Comparison of ENCODE assay signal across 8 cellular contexts in genomic region chr17:59365383-59365981, GRCh38. TPM values are rescaled to one million over a fixed set of nuclear protein-coding genes. Genes with fewer than 3 reads are reported as not detected.
DNase-seq lines count a peak whose midpoint lies in the region; ATAC-seq and TF ChIP-seq lines count a peak whose summit lies in the region.

No MANE protein-coding gene starts in this region.

- peaks cover 93% of the 10 kb centered on the region for H3K4me1 Mint-ChIP-seq in stimulated activated naive CD8-positive, alpha-beta T cell treated with anti-CD3 and anti-CD28 coated beads, Interleukin-15, Interleukin-2, amounts not matched to agents 100 ng/mL and 50 ng/mL, for 24 hours (ENCODE audit: low read depth)
- peaks cover 73% of the 10 kb centered on the region for H3K4me1 Mint-ChIP-seq in stimulated activated memory B cell treated with anti-CD40 and anti-IgM and Interleukin-4, amounts not matched to agents 10 μg/mL and 1 μg/mL and 100 μg/mL, for 72 hours

- H3K27me3 ChIP-seq in iPS-15b (ENCODE audit: control insufficient read depth, insufficient read depth, low read length) (no peaks in the 10 kb centered on the region), foreskin keratinocyte (no peaks in the 10 kb centered on the region)

- H3K36me3 Mint-ChIP-seq in stimulated activated naive CD8-positive, alpha-beta T cell treated with anti-CD3 and anti-CD28 coated beads, Interleukin-15, Interleukin-2, amounts not matched to agents 100 ng/mL and 50 ng/mL, for 24 hours (ENCODE audit: low read depth) = no peaks in the 10 kb centered on the region
- peaks cover 7% of the 10 kb centered on the region for H3K36me3 Mint-ChIP-seq in stimulated activated memory B cell treated with anti-CD40 and anti-IgM and Interleukin-4, amounts not matched to agents 10 μg/mL and 1 μg/mL and 100 μg/mL, for 72 hours

- H3K4me3 Mint-ChIP-seq in stimulated activated naive CD8-positive, alpha-beta T cell treated with anti-CD3 and anti-CD28 coated beads, Interleukin-15, Interleukin-2, amounts not matched to agents 100 ng/mL and 50 ng/mL, for 24 hours = peak overlapping the region; percentile 37
- H3K4me3 Mint-ChIP-seq in stimulated activated memory B cell treated with anti-CD40 and anti-IgM and Interleukin-4, amounts not matched to agents 10 μg/mL and 1 μg/mL and 100 μg/mL, for 72 hours = no peak overlapping the region

- DNase-seq in stimulated activated naive CD8-positive, alpha-beta T cell treated with anti-CD3 and anti-CD28 coated beads, Interleukin-15, Interleukin-2, amounts not matched to agents 100 U/mL and 50 U/mL, for 24 hours = no peak
- DNase-seq in activated CD8-positive, alpha-beta memory T cell treated with anti-CD3 and anti-CD28 coated beads, Interleukin-2, amount 50 U/mL, for 4 hours = peak; percentile 26
- no peak for DNase-seq in foreskin keratinocyte

- no peaks in the 10 kb centered on the region for H3K27me3 Mint-ChIP-seq in stimulated activated naive CD8-positive, alpha-beta T cell treated with anti-CD3 and anti-CD28 coated beads, Interleukin-15, Interleukin-2, amounts not matched to agents 100 ng/mL and 50 ng/mL, for 24 hours
- H3K27me3 Mint-ChIP-seq in stimulated activated memory B cell treated with anti-CD40 and anti-IgM and Interleukin-4, amounts not matched to agents 10 μg/mL and 1 μg/mL and 100 μg/mL, for 72 hours = no peaks in the 10 kb centered on the region

- no peak for ATAC-seq in stimulated activated naive CD8-positive, alpha-beta T cell treated with anti-CD3 and anti-CD28 coated beads, Interleukin-15, Interleukin-2, amounts not matched to agents 100 U/mL and 50 U/mL, for 24 hours
- ATAC-seq in stimulated activated memory B cell treated with anti-CD40 and anti-IgM and Interleukin-4, amounts not matched to agents 10 μg/mL and 1 μg/mL and 100 μg/mL, for 72 hours = no peak
- no peak for ATAC-seq in foreskin keratinocyte
- ATAC-seq in GM18861 (IDR thresholded peaks at IDR 0.05; ENCODE audit: unreplicated experiment) = no peak
- ATAC-seq in GM21390 (IDR thresholded peaks at IDR 0.05; ENCODE audit: unreplicated experiment) = no peak

- H3K4me1 ChIP-seq in iPS-15b (ENCODE audit: control insufficient read depth, insufficient read depth, low read length) (peaks cover 26% of the 10 kb centered on the region), foreskin keratinocyte (peaks cover 5% of the 10 kb centered on the region)

- H3K27ac Mint-ChIP-seq in stimulated activated naive CD8-positive, alpha-beta T cell treated with anti-CD3 and anti-CD28 coated beads, Interleukin-15, Interleukin-2, amounts not matched to agents 100 ng/mL and 50 ng/mL, for 24 hours = peak overlapping the region; percentile 52
- peak overlapping the region; percentile 84 for H3K27ac Mint-ChIP-seq in stimulated activated memory B cell treated with anti-CD40 and anti-IgM and Interleukin-4, amounts not matched to agents 10 μg/mL and 1 μg/mL and 100 μg/mL, for 72 hours

- H3K9me3 ChIP-seq in iPS-15b (ENCODE audit: control insufficient read depth, insufficient read depth, low read length) = no peaks in the 10 kb centered on the region

- H3K4me3 ChIP-seq in iPS-15b (ENCODE audit: low read depth, low read length) = peak overlapping the region; percentile 10

- H3K9ac ChIP-seq in iPS-15b (ENCODE audit: low read depth, low read length) = no peak overlapping the region

- TF ChIP-seq CTCF in foreskin keratinocyte (conservative IDR thresholded peaks at IDR 0.05) = no peak

- no peaks in the 10 kb centered on the region for H3K36me3 ChIP-seq in iPS-15b (ENCODE audit: control insufficient read depth, insufficient read depth, low read length)

- H3K27ac ChIP-seq in foreskin keratinocyte = no peak overlapping the region

- H3K9me3 Mint-ChIP-seq in stimulated activated naive CD8-positive, alpha-beta T cell treated with anti-CD3 and anti-CD28 coated beads, Interleukin-15, Interleukin-2, amounts not matched to agents 100 ng/mL and 50 ng/mL, for 24 hours = no peaks in the 10 kb centered on the region
- H3K9me3 Mint-ChIP-seq in stimulated activated memory B cell treated with anti-CD40 and anti-IgM and Interleukin-4, amounts not matched to agents 10 μg/mL and 1 μg/mL and 100 μg/mL, for 72 hours = no peaks in the 10 kb centered on the region

RNA-seq across cellular contexts. Expression of gene YPEL2, which starts 34.0 kb away (rescaled TPM):
- 0.74 and 0.95 TPM in 2 replicates for total RNA-seq in foreskin keratinocyte
- polyA plus RNA-seq in foreskin keratinocyte = 0.22 and 0.26 TPM in 2 replicates
